ENCODE assay signal across 14 cellular contexts in genomic region chr7:123227666-123228065, GRCh38. TPM values are rescaled to one million over a fixed set of nuclear protein-coding genes. Genes with fewer than 3 reads are reported as not detected.
"Had no signal": no experiment of that assay in that cellular context is flagged by ENCODE, and none has a peak within 500 bp of the region (broad histone marks: within the 10 kb centered on the region; RNA-seq: fewer than 3 reads in every experiment).

No MANE protein-coding gene starts in this region.

RNA-seq across cellular contexts. Expression of gene SLC13A1, which starts 27.9 kb away (rescaled TPM):
- total RNA-seq: subcutaneous adipose tissue, suprapubic skin, temporal lobe, testis, thoracic aorta, thyroid gland, tibial nerve, upper lobe of left lung, upper lobe of right lung, ureter, urinary bladder, uterus, vagina had no signal
- polyA plus RNA-seq: stomach, urinary bladder had no signal
